25 cellular contexts compared by ENCODE assay signal in the genomic region with DNA sequence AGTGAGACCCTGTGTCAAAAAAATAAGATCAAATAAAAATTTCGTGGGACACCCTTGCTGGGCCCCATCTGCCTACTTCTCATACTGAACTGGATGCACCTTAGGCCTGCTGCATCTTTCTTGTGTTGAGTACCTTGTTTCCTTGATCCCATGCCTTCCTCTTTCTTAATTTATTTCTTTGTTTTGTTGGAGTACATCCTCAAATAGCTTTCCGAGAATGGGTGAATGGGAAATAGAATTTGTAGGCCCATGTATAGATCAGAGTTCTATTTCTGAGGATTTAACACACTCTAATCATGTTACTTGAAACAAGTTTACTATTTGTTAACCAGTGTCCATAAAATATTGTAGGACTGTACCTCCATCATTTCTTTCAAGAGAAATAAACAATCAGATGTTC. TPM values are rescaled to one million over a fixed set of nuclear protein-coding genes. Genes with fewer than 3 reads are reported as not detected.
DNase-seq lines count a peak whose midpoint lies in the region; ATAC-seq, FAIRE-seq and TF ChIP-seq lines count a peak whose summit lies in the region.
"Had no signal": no experiment of that assay in that cellular context is flagged by ENCODE, and none has a peak within 500 bp of the region (broad histone marks: within the 10 kb centered on the region; RNA-seq: fewer than 3 reads in every experiment).

No MANE protein-coding gene starts in this region.

- WGBS in K562 (ENCODE audit: insufficient coverage, low coverage, missing lambda C conversion rate): 0% methylated on average over 2 of the region's 2 CpGs

- no peaks in the 10 kb centered on the region for H3K9me2 ChIP-seq in Karpas-422 (replicated peaks; ENCODE audit: insufficient read depth, low read length)

- H2AFZ ChIP-seq in Karpas-422 (ENCODE audit: low read length) (no peak overlapping the region), K562 (ENCODE audit: low read depth, low read length) (no peak overlapping the region)

- FAIRE-seq in K562 (lab: Jason Lieb, UNC): no peak
- FAIRE-seq: A204.1, GM12878, GM12892, GM18507 had no signal

- TF ChIP-seq RAD21 in K562 (CRISPR knock-in tag; conservative IDR thresholded peaks at IDR 0.05 in 1 of 2, IDR thresholded peaks at IDR 0.05 in 1 of 2): no peak

- BruUV-seq in K562 (replicated peaks; lab: Mats Ljungman, UMichigan): no TSS peak

- no peak overlapping the region for H3K9ac ChIP-seq in Karpas-422 (ENCODE audit: low read length)
- no peak overlapping the region for H3K9ac ChIP-seq in K562 (ENCODE audit: insufficient read depth in 1 of 2, low read depth in 2 of 2, low read length in 2 of 2)
- H3K9ac ChIP-seq: BLaER1 had no signal

- H4K20me1 ChIP-seq in Karpas-422 (ENCODE audit: insufficient read depth, low read depth, low read length): peaks cover 18% of the 10 kb centered on the region
- no peaks in the 10 kb centered on the region for H4K20me1 ChIP-seq in K562 (replicated peaks; ENCODE audit: control insufficient read depth, insufficient read depth, low read length)
- H4K20me1 ChIP-seq: BLaER1 had no signal

- H3K9me1 ChIP-seq in K562 (ENCODE audit: control insufficient read depth, insufficient read depth, low read length): no peaks in the 10 kb centered on the region

- H3K4me3 ChIP-seq in Karpas-422 (ENCODE audit: low read length) (no peak overlapping the region), K562 (no peak overlapping the region)
- H3K4me3 ChIP-seq: BLaER1, GM12878 had no signal

- H3K27ac ChIP-seq in Karpas-422 (ENCODE audit: low read length) (peak overlapping the region; percentile 8; the same call in 1 of the 2 replicates), K562 (ENCODE audit: extremely low read depth, low read depth, low read length) (no peak overlapping the region)
- H3K27ac ChIP-seq: BLaER1 had no signal

- H3K79me2 ChIP-seq in Karpas-422 (ENCODE audit: low read length) (peaks cover 97% of the 10 kb centered on the region), K562 (ENCODE audit: control insufficient read depth, insufficient read depth, low read length) (no peaks in the 10 kb centered on the region)

- CTCF ChIA-PET in K562 (lab: Yijun Ruan, JAX; ENCODE audit: low intra/inter-chr PET ratio): no interaction called here

- POLR2A ChIA-PET in K562 (lab: Yijun Ruan, JAX): no interaction called here

- H3K36me3 ChIP-seq in Karpas-422 (ENCODE audit: insufficient read depth, low read length): peaks cover 64% of the 10 kb centered on the region
- no peaks in the 10 kb centered on the region for H3K36me3 ChIP-seq in K562 (ENCODE audit: control insufficient read depth, insufficient read depth, low read length)
- H3K36me3 ChIP-seq: BE2C, BLaER1 had no signal

- intact Hi-C loops in K562 (cut with micrococcal nuclease): no loop called here

- H3K4me1 ChIP-seq in Karpas-422 (ENCODE audit: low read length) (peaks cover 59% of the 10 kb centered on the region), K562 (replicated peaks in 1 of 2; ENCODE audit: control insufficient read depth in 2 of 2, insufficient read depth in 2 of 2, low read length in 2 of 2) (no peaks in the 10 kb centered on the region)
- H3K4me1 ChIP-seq: BE2C, BLaER1 had no signal

- TF ChIP-seq EP300 in K562 (IDR thresholded peaks at IDR 0.05; ENCODE audit: low read length): no peak

- no peak for DNase-seq in Karpas-422
- DNase-seq in K562 (ENCODE audit: extremely low read depth in 1 of 4, low spot score in 3 of 4): no peak
- DNase-seq in globus pallidus (ENCODE audit: low spot score): no peak
- no peak for DNase-seq in NCI-H2029 treated with DMSO at 0.1 percent for 48 hours (lab: John Stamatoyannopoulos, UW)
- DNase-seq in NCI-H524 (lab: John Stamatoyannopoulos, UW): no peak
- DNase-seq: 8988T; ACHN; BE2C; C1 segment of cervical spinal cord; CD4-positive, alpha-beta memory T cell; CD4-positive, CD25-positive, alpha-beta regulatory T cell; CD8-positive, alpha-beta memory T cell; COR-L47; DMS 273 treated with DMSO at 0.1 percent for 48 hours; DMS153; DMS53; DMS79; DND-41; EL; GDM1 had no signal

- no peak for TF ChIP-seq POLR2A in K562 (conservative IDR thresholded peaks at IDR 0.05)

- H3K9me3 ChIP-seq in Karpas-422 (ENCODE audit: low read length) (no peaks in the 10 kb centered on the region), K562 (replicated peaks; ENCODE audit: control insufficient read depth, insufficient read depth, low read depth, low read length) (no peaks in the 10 kb centered on the region)
- H3K9me3 ChIP-seq: BE2C had no signal

- in situ Hi-C loops in K562 (cut with MboI): no loop called here

- no peaks in the 10 kb centered on the region for H3K27me3 ChIP-seq in Karpas-422 (ENCODE audit: low read length)
- H3K27me3 ChIP-seq in K562 (ENCODE audit: control insufficient read depth in 2 of 2, insufficient read depth in 2 of 2, low read length in 2 of 2): no peaks in the 10 kb centered on the region
- H3K27me3 ChIP-seq: BE2C, BLaER1 had no signal

- H3K4me2 ChIP-seq in Karpas-422 (ENCODE audit: low read depth, low read length, poor library complexity, severe bottlenecking) (no peak overlapping the region), K562 (ENCODE audit: insufficient read depth, low read length) (no peak overlapping the region)
- H3K4me2 ChIP-seq: BLaER1 had no signal

- no peak for TF ChIP-seq CTCF in K562 (IDR thresholded peaks at IDR 0.05 in 2 of 3, conservative IDR thresholded peaks at IDR 0.05 in 1 of 3; ENCODE audit: insufficient read depth in 2 of 3, low read depth in 1 of 3, low read length in 3 of 3)

- ATAC-seq in K562: no peak
- ATAC-seq: GM12878 had no signal

TF ChIP-seq in K562, 482 proteins besides CTCF, POLR2A, EP300 and RAD21:
- TF ChIP-seq U2AF1 (optimal IDR thresholded peaks at IDR 0.05; ENCODE audit: low read depth, low read length): no peak
- peak; percentile 82 for TF ChIP-seq RBM25 (IDR thresholded peaks at IDR 0.05; ENCODE audit: low read depth, low read length, severe bottlenecking)
TF ChIP-seq in K562: peak in this region for 1.

RNA-seq across cellular contexts. Expression of a gene that starts 23.6 kb away (rescaled TPM):
- total RNA-seq in Karpas-422 (2014; rRNA removed; shearing (Covaris generic); ENCODE audit: low replicate concordance): 55.5 and 55.9 TPM in 2 replicates
- total RNA-seq in K562 (2011; cell fraction: chromatin; rRNA removed; ENCODE audit: low replicate concordance): 0.05 TPM in 1 of 2 replicates, not detected in the other
- total RNA-seq in K562 (2011; cell fraction: nucleolus; rRNA removed): not detected in 2 replicates
- total RNA-seq in K562 (2011; cell fraction: nucleoplasm; rRNA removed): not detected in 2 replicates
- total RNA-seq in K562 (2014; rRNA removed) (0.05 TPM in 1 of 2 replicates, not detected in the other), K562 (2014; rRNA removed; fragmentation: Illumina TruSeq; extraction: Trizol) (0.06 TPM in 1 of 2 replicates, not detected in the other), K562 (2015; rRNA removed; fragmentation: Illumina TruSeq; extraction: Trizol) (0.14 and 0.23 TPM in 2 replicates), K562 (2021) (0.07 and 0.11 TPM in 2 replicates)
- polyA plus RNA-seq in K562 (2011; rRNA removed) (0.08 and 0.34 TPM in 2 replicates), K562 (2014; fragmentation: Illumina TruSeq; extraction: Trizol) (0.04 and 0.06 TPM in 2 replicates), K562 (2014; fragmentation: Nextera tagmentation; extraction: Ambion mirVana) (under 1 TPM; 0.01 TPM), K562 (2014; rRNA removed) (0.11 TPM in 1 of 2 replicates, not detected in the other)
- polyA plus RNA-seq in K562 (2011; cell fraction: cytosol; rRNA removed): 0.06 and 0.25 TPM in 2 replicates
- polyA plus RNA-seq in K562 (2011; cell fraction: nucleus; rRNA removed): 0.11 TPM in 2 replicates
- 0.07 and 0.15 TPM in 2 replicates for polyA plus RNA-seq in K562 (2012)
- 0.07 and 0.24 TPM in 2 replicates for polyA minus RNA-seq in K562 (2011; rRNA and poly(A)+ RNA removed)
- not detected in 2 replicates for polyA minus RNA-seq in K562 (2011; cell fraction: cytosol; rRNA and poly(A)+ RNA removed)
- polyA minus RNA-seq in K562 (2011; cell fraction: nucleus; rRNA and poly(A)+ RNA removed): 0.11 TPM in 1 of 2 replicates, not detected in the other

Comparison
In these comparisons a context has a peak if more than half of its experiments do, and no peak if none do; other contexts are left out.
1. RNA of a gene that starts 23.6 kb away (total RNA-seq): 55.5 to 55.9 TPM in Karpas-422; 0.05 to 0.23 TPM in K562; every median in the first group is over 10 times any median in the second.